Comparison of ENCODE assay signal across 11 cellular contexts in genomic region chr13:100490692-100491091, GRCh38.
A peak's percentile ranks its signal among the peaks of the same experiment; 100 is the strongest.
DNase-seq lines count a peak whose midpoint lies in the region; ATAC-seq and TF ChIP-seq lines count a peak whose summit lies in the region.
"Had no signal": no experiment of that assay in that cellular context is flagged by ENCODE, and none has a peak within 500 bp of the region (broad histone marks: within the 10 kb centered on the region; RNA-seq: fewer than 3 reads in every experiment).

No MANE protein-coding gene starts in this region.

- H3K79me2 ChIP-seq in KMS-11 (ENCODE audit: insufficient read depth, low read depth): no peaks in the 10 kb centered on the region
- H3K79me2 ChIP-seq in PC-3 (ENCODE audit: low read length): no peaks in the 10 kb centered on the region

- no peaks in the 10 kb centered on the region for H3K9me3 ChIP-seq in stomach
- no peaks in the 10 kb centered on the region for H3K9me3 ChIP-seq in PC-3 (ENCODE audit: low read length)
- H3K9me3 ChIP-seq: HAP-1 had no signal

- H3K4me3 ChIP-seq in KMS-11 (IDR thresholded peaks at IDR 0.05; ENCODE audit: insufficient read depth, low read depth, low read length) (no peak overlapping the region), stomach (no peak overlapping the region), PC-3 (ENCODE audit: low read length) (no peak overlapping the region)
- H3K4me3 ChIP-seq: HAP-1 had no signal

- no peak for TF ChIP-seq POLR2A in stomach (IDR thresholded peaks at IDR 0.05)

- no TSS peak for BruUV-seq in PC-3 (replicated peaks; lab: Mats Ljungman, UMichigan)

- H3K36me3 ChIP-seq in KMS-11 (ENCODE audit: insufficient read depth): no peaks in the 10 kb centered on the region
- H3K36me3 ChIP-seq in stomach: peaks cover 0 to 6% (median 0%) of the 10 kb centered on the region in 4 donors
- H3K36me3 ChIP-seq in PC-3 (ENCODE audit: low read depth, low read length): no peaks in the 10 kb centered on the region
- H3K36me3 ChIP-seq: HAP-1 had no signal

- DNase-seq in NCI-H510A (lab: John Stamatoyannopoulos, UW): peak; percentile 69
- no peak for DNase-seq in stomach
- DNase-seq in activated CD8-positive, alpha-beta T cell treated with anti-CD3 and anti-CD28 coated beads, Interleukin-2, amount 10 ng/mL, durations not matched to agents 7 days and 5 days: no peak
- no peak for DNase-seq in PC-3
- no peak for DNase-seq in natural killer cell
- DNase-seq: activated CD4-positive, alpha-beta T cell treated with anti-CD3 and anti-CD28 coated beads, Interleukin-2, amount 50 U/mL, for 1 hour; activated naive CD8-positive, alpha-beta T cell treated with anti-CD3 and anti-CD28 coated beads for 36 hours; DMS 273 treated with DMSO at 0.1 percent for 48 hours had no signal

- H3K4me1 Mint-ChIP-seq in activated CD8-positive, alpha-beta T cell treated with anti-CD3 and anti-CD28 coated beads, Interleukin-2, amount 10 ng/mL, durations not matched to agents 7 days and 5 days (ENCODE audit: low read depth): peaks cover 2% of the 10 kb centered on the region
- peaks cover 32 to 40% of the 10 kb centered on the region in 2 donors for H3K4me1 Mint-ChIP-seq in natural killer cell
- H3K4me1 Mint-ChIP-seq: activated naive CD8-positive, alpha-beta T cell treated with anti-CD3 and anti-CD28 coated beads for 36 hours had no signal

- ATAC-seq in esophagus mucosa (peak; percentile 60), PC-3 (no peak), natural killer cell (no peak)
- no peak for ATAC-seq in activated CD8-positive, alpha-beta T cell treated with anti-CD3 and anti-CD28 coated beads, Interleukin-2, amount 10 ng/mL, durations not matched to agents 7 days and 5 days

- no peaks in the 10 kb centered on the region for H3K27me3 Mint-ChIP-seq in activated CD8-positive, alpha-beta T cell treated with anti-CD3 and anti-CD28 coated beads, Interleukin-2, amount 10 ng/mL, durations not matched to agents 7 days and 5 days (ENCODE audit: low read depth)
- no peaks in the 10 kb centered on the region for H3K27me3 Mint-ChIP-seq in natural killer cell (ENCODE audit: low read depth in 2 of 2)
- H3K27me3 Mint-ChIP-seq: activated naive CD8-positive, alpha-beta T cell treated with anti-CD3 and anti-CD28 coated beads for 36 hours had no signal

- POLR2A ChIA-PET in activated CD8-positive, alpha-beta T cell treated with anti-CD3 and anti-CD28 coated beads, Interleukin-2, amount 10 ng/mL, durations not matched to agents 7 days and 5 days (lab: Charles Lee): no interaction called here
- POLR2A ChIA-PET in PC-3 (lab: Charles Lee; ENCODE audit: unreplicated experiment): no interaction called here

- H4K20me1 ChIP-seq in KMS-11 (ENCODE audit: insufficient read depth) (no peaks in the 10 kb centered on the region), PC-3 (ENCODE audit: low read length) (no peaks in the 10 kb centered on the region)

- H3K36me3 Mint-ChIP-seq in activated CD8-positive, alpha-beta T cell treated with anti-CD3 and anti-CD28 coated beads, Interleukin-2, amount 10 ng/mL, durations not matched to agents 7 days and 5 days (ENCODE audit: low read depth): no peaks in the 10 kb centered on the region
- no peaks in the 10 kb centered on the region for H3K36me3 Mint-ChIP-seq in natural killer cell
- H3K36me3 Mint-ChIP-seq: activated naive CD8-positive, alpha-beta T cell treated with anti-CD3 and anti-CD28 coated beads for 36 hours had no signal

- peaks cover 34% of the 10 kb centered on the region for H3K4me1 ChIP-seq in KMS-11 (ENCODE audit: low read depth, poor library complexity, severe bottlenecking)
- H3K4me1 ChIP-seq in stomach: peaks cover 0 to 17% (median 4%) of the 10 kb centered on the region in 4 donors
- no peaks in the 10 kb centered on the region for H3K4me1 ChIP-seq in PC-3 (ENCODE audit: insufficient read depth, low read length)
- H3K4me1 ChIP-seq: HAP-1 had no signal

- TF ChIP-seq CTCF in KMS-11 (conservative IDR thresholded peaks at IDR 0.05; ENCODE audit: low read depth, low read length) (no peak), stomach (IDR thresholded peaks at IDR 0.05) (no peak), PC-3 (conservative IDR thresholded peaks at IDR 0.05; ENCODE audit: low read depth, low read length) (no peak), natural killer cell (IDR thresholded peaks at IDR 0.05) (no peak)

- WGBS in stomach, 5 donors: 38 to 61% (median 54%) methylated on average over 4 of the region's 4 CpGs

- peak overlapping the region; percentile 30; the same call in 1 of the 2 replicates for H2AFZ ChIP-seq in KMS-11 (ENCODE audit: low read depth)
- H2AFZ ChIP-seq in PC-3 (ENCODE audit: low read length): no peak overlapping the region

- no peak overlapping the region for H3K27ac Mint-ChIP-seq in activated CD8-positive, alpha-beta T cell treated with anti-CD3 and anti-CD28 coated beads, Interleukin-2, amount 10 ng/mL, durations not matched to agents 7 days and 5 days
- H3K27ac Mint-ChIP-seq in natural killer cell: peak overlapping the region in 1 of 2 donors; percentile 55
- H3K27ac Mint-ChIP-seq: activated naive CD8-positive, alpha-beta T cell treated with anti-CD3 and anti-CD28 coated beads for 36 hours had no signal

- CTCF ChIA-PET in activated CD8-positive, alpha-beta T cell treated with anti-CD3 and anti-CD28 coated beads, Interleukin-2, amount 10 ng/mL, durations not matched to agents 7 days and 5 days (lab: Charles Lee): interaction anchor here (1.6 kb wide), 1 partner anchor 255 kb away, joined by 3 read pairs; no protein-coding TSS in a partner anchor
- CTCF ChIA-PET in PC-3 (lab: Charles Lee): no interaction called here

- peak overlapping the region; percentile 48 for H3K4me2 ChIP-seq in KMS-11
- no peak overlapping the region for H3K4me2 ChIP-seq in PC-3 (ENCODE audit: low read length)

- no peak for TF ChIP-seq EP300 in stomach (IDR thresholded peaks at IDR 0.05)

- H3K9me2 ChIP-seq in PC-3 (replicated peaks; ENCODE audit: low read length): no peaks in the 10 kb centered on the region

- H3K9me3 Mint-ChIP-seq in activated CD8-positive, alpha-beta T cell treated with anti-CD3 and anti-CD28 coated beads, Interleukin-2, amount 10 ng/mL, durations not matched to agents 7 days and 5 days (ENCODE audit: insufficient read depth): no peaks in the 10 kb centered on the region
- no peaks in the 10 kb centered on the region for H3K9me3 Mint-ChIP-seq in natural killer cell
- H3K9me3 Mint-ChIP-seq: activated naive CD8-positive, alpha-beta T cell treated with anti-CD3 and anti-CD28 coated beads for 36 hours had no signal

- H3K27ac ChIP-seq in KMS-11: peak overlapping the region; percentile 48; the same call in 1 of the 2 replicates
- H3K27ac ChIP-seq in stomach: peak overlapping the region in 3 of 5 donors; percentile 9 to 49 (median 23)
- H3K27ac ChIP-seq in PC-3 (ENCODE audit: low read length): no peak overlapping the region

- H3K27me3 ChIP-seq in KMS-11 (ENCODE audit: insufficient read depth, low read depth) (no peaks in the 10 kb centered on the region), stomach (no peaks in the 10 kb centered on the region), PC-3 (ENCODE audit: low read length) (no peaks in the 10 kb centered on the region)

- intact Hi-C loops in stomach (cut with DNase I; ENCODE audit: low total_unique reads): no loop called here
- intact Hi-C loops in PC-3 (cut with micrococcal nuclease): no loop called here
- intact Hi-C loops in natural killer cell (cut with micrococcal nuclease): no loop called here

- H3K9ac ChIP-seq in KMS-11 (no peak overlapping the region), PC-3 (ENCODE audit: low read length) (no peak overlapping the region)

- no peak overlapping the region for H3K4me3 Mint-ChIP-seq in activated CD8-positive, alpha-beta T cell treated with anti-CD3 and anti-CD28 coated beads, Interleukin-2, amount 10 ng/mL, durations not matched to agents 7 days and 5 days
- no peak overlapping the region for H3K4me3 Mint-ChIP-seq in natural killer cell
- H3K4me3 Mint-ChIP-seq: activated naive CD8-positive, alpha-beta T cell treated with anti-CD3 and anti-CD28 coated beads for 36 hours had no signal

- H3F3A ChIP-seq in PC-3 (ENCODE audit: low read length, unreplicated experiment): no peaks in the 10 kb centered on the region
